Comparison of ENCODE assay signal across 22 cellular contexts in the genomic region with DNA sequence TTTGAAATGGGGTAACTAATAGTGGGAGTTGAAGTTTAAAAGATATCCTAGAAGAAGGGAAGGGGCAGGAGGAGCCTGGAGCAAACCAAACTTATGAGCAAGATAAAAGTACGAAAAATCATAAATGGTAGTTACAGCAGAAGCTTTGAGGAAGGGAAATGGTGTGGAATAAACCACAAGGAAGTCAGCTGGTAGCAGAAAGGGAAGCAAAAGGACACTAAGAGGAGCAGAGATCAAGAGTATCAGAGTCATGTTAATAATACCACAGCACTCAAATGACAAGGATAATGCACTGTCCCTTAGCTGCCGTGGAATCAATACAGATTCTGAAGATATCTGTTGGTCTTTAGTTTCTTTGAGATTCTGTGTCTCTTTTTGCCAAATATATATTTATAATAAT. TPM values are rescaled to one million over a fixed set of nuclear protein-coding genes. Genes with fewer than 3 reads are reported as not detected.
DNase-seq lines count a peak whose midpoint lies in the region; ATAC-seq and TF ChIP-seq lines count a peak whose summit lies in the region.
"Had no signal": no experiment of that assay in that cellular context is flagged by ENCODE, and none has a peak within 500 bp of the region (broad histone marks: within the 10 kb centered on the region; RNA-seq: fewer than 3 reads in every experiment).

No MANE protein-coding gene starts in this region.

- no peaks in the 10 kb centered on the region for H3K9me2 ChIP-seq in Loucy (replicated peaks; ENCODE audit: low read depth, low read length)

- no peak overlapping the region for H3K4me3 ChIP-seq in BLaER1
- no peak overlapping the region for H3K4me3 ChIP-seq in Loucy (ENCODE audit: low read length, poor library complexity, severe bottlenecking)
- H3K4me3 ChIP-seq: GM23338, lung, prostate gland, upper lobe of left lung had no signal

- no peak overlapping the region for H3K27ac ChIP-seq in BLaER1
- H3K27ac ChIP-seq: prostate gland, RWPE1, upper lobe of left lung had no signal

- H3F3A ChIP-seq in Loucy (ENCODE audit: low read depth) = no peaks in the 10 kb centered on the region

- ATAC-seq in GM21528 (IDR thresholded peaks at IDR 0.05; ENCODE audit: low FRiP score, unreplicated experiment) (no peak), GM21515 (IDR thresholded peaks at IDR 0.05; ENCODE audit: unreplicated experiment) (no peak), HG03565 (IDR thresholded peaks at IDR 0.05; ENCODE audit: unreplicated experiment) (no peak), GM19035 (IDR thresholded peaks at IDR 0.05; ENCODE audit: unreplicated experiment) (no peak)
- ATAC-seq: GM23338, SK-N-SH treated with all-trans-retinoic acid at 6 μM for 48 hours had no signal

- H3K4me2 ChIP-seq in BLaER1 = peak overlapping the region; percentile 51
- peak overlapping the region; percentile 10 for H3K4me2 ChIP-seq in Loucy (ENCODE audit: low read depth, low read length, poor library complexity, severe bottlenecking)
- H3K4me2 ChIP-seq: GM23338 had no signal

- H4K20me1 ChIP-seq in BLaER1 (no peaks in the 10 kb centered on the region), Loucy (ENCODE audit: insufficient read depth, low read length, poor library complexity, severe bottlenecking) (no peaks in the 10 kb centered on the region)

- H3K4me1 ChIP-seq in BLaER1 (peaks cover 12% of the 10 kb centered on the region), Loucy (ENCODE audit: insufficient read depth, low read length, poor library complexity, severe bottlenecking) (peaks cover 17% of the 10 kb centered on the region)
- H3K4me1 ChIP-seq: prostate gland had no signal

- H3K36me3 ChIP-seq in BLaER1 (no peaks in the 10 kb centered on the region), Loucy (ENCODE audit: insufficient read depth, low read length) (no peaks in the 10 kb centered on the region)
- H3K36me3 ChIP-seq: prostate gland, upper lobe of left lung had no signal

- TF ChIP-seq CTCF in Loucy (conservative IDR thresholded peaks at IDR 0.05; ENCODE audit: low read length) = no peak

- H3K9ac ChIP-seq in BLaER1 (no peak overlapping the region), Loucy (ENCODE audit: low read depth, low read length, poor library complexity, severe bottlenecking) (no peak overlapping the region)

- 0 out of 2 replicates have a peak, but pooled peaks cover 11% of the 10 kb centered on the region for H3K9me3 ChIP-seq in BLaER1
- no peaks in the 10 kb centered on the region for H3K9me3 ChIP-seq in Loucy (ENCODE audit: insufficient read depth, low read depth, low read length)
- H3K9me3 ChIP-seq: prostate gland, upper lobe of left lung had no signal

- peak; percentile 65 for DNase-seq in SKM-1 treated with dmso at 0.1 percent for 144 hours (lab: John Stamatoyannopoulos, UW; ENCODE audit: unreplicated experiment)
- DNase-seq in myocyte (ENCODE audit: low read depth) = peak; percentile 5
- DNase-seq: activated CD4-positive, alpha-beta memory T cell treated with anti-CD3 and anti-CD28 coated beads for 36 hours; activated effector memory CD4-positive, alpha-beta T cell treated with Interleukin-2 at 50 U/mL for 16 hours; C1 segment of cervical spinal cord; central memory CD4-positive, alpha-beta T cell; kidney glomerular epithelial cell; NCI-H1092 treated with DMSO at 0.1 percent for 48 hours; NCI-H187 treated with DMSO at 0.1 percent for 48 hours; NCI-H526; upper lobe of left lung had no signal

- H3K79me2 ChIP-seq in Loucy (ENCODE audit: insufficient read depth, low read length) = no peaks in the 10 kb centered on the region

- no peaks in the 10 kb centered on the region for H3K27me3 ChIP-seq in BLaER1
- H3K27me3 ChIP-seq in Loucy (ENCODE audit: insufficient read depth, low read length, poor library complexity, severe bottlenecking) = no peaks in the 10 kb centered on the region
- H3K27me3 ChIP-seq: upper lobe of left lung had no signal

- no peak overlapping the region for H2AFZ ChIP-seq in Loucy (ENCODE audit: low read length)
- H2AFZ ChIP-seq: GM23338 had no signal

RNA-seq across cellular contexts. Expression of gene CCDC28A, which starts 44.9 kb away (rescaled TPM):
- 4.4 and 6.7 TPM in 2 replicates for total RNA-seq in myocyte
- 10.0 TPM for polyA plus RNA-seq in myocyte (2012)
